Comparison of ENCODE assay signal across 1 cellular context in the genomic region with DNA sequence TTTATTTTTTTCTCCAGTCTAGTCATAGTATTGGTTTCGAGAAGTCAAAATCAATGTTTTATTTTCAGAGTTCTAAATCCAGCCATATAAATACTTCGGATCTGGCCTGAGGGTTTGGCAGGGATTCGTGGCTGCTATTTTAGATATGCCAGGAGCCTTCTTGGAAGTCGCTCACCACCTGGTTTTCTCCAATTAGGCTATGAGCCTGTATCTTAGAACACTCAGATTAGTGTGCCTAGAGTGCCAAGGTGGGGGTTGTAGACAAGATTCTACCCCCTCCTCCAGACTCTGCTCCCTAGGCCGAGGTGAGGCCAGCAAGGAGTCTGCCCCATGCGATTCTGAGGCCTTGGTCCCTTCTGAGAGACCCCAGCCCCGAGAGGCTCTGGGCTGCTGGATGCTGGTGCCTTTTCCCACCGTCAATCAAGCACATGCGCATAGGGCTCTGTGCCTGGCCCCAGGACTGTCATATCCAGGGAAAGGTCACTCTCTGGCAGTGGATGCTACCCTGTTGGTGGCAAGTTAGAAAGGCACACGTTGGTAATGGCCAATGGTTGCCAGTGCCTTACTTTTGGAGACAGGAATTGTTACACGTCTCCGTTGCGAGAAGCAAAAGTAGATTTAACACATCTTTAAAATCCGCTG.
TF ChIP-seq lines count a peak whose summit lies in the region.

No MANE protein-coding gene starts in this region.

TF ChIP-seq in GM23338, 12 proteins besides CTCF, POLR2A, EP300 and RAD21 (continued from another document):
- TF ChIP-seq, protein P1, sequence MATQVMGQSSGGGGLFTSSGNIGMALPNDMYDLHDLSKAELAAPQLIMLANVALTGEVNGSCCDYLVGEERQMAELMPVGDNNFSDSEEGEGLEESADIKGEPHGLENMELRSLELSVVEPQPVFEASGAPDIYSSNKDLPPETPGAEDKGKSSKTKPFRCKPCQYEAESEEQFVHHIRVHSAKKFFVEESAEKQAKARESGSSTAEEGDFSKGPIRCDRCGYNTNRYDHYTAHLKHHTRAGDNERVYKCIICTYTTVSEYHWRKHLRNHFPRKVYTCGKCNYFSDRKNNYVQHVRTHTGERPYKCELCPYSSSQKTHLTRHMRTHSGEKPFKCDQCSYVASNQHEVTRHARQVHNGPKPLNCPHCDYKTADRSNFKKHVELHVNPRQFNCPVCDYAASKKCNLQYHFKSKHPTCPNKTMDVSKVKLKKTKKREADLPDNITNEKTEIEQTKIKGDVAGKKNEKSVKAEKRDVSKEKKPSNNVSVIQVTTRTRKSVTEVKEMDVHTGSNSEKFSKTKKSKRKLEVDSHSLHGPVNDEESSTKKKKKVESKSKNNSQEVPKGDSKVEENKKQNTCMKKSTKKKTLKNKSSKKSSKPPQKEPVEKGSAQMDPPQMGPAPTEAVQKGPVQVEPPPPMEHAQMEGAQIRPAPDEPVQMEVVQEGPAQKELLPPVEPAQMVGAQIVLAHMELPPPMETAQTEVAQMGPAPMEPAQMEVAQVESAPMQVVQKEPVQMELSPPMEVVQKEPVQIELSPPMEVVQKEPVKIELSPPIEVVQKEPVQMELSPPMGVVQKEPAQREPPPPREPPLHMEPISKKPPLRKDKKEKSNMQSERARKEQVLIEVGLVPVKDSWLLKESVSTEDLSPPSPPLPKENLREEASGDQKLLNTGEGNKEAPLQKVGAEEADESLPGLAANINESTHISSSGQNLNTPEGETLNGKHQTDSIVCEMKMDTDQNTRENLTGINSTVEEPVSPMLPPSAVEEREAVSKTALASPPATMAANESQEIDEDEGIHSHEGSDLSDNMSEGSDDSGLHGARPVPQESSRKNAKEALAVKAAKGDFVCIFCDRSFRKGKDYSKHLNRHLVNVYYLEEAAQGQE (IDR thresholded peaks at IDR 0.05; ENCODE audit: unreplicated experiment), result no peak
- TF ChIP-seq, protein P2, sequence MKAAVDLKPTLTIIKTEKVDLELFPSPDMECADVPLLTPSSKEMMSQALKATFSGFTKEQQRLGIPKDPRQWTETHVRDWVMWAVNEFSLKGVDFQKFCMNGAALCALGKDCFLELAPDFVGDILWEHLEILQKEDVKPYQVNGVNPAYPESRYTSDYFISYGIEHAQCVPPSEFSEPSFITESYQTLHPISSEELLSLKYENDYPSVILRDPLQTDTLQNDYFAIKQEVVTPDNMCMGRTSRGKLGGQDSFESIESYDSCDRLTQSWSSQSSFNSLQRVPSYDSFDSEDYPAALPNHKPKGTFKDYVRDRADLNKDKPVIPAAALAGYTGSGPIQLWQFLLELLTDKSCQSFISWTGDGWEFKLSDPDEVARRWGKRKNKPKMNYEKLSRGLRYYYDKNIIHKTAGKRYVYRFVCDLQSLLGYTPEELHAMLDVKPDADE (IDR thresholded peaks at IDR 0.05), result no peak
